24 cellular contexts compared by ENCODE assay signal in genomic region chr1:175367039-175367758, GRCh38.
"Had no signal": no experiment of that assay in that cellular context is flagged by ENCODE, and none has a peak within 500 bp of the region (broad histone marks: within the 10 kb centered on the region; RNA-seq: fewer than 3 reads in every experiment).

No MANE protein-coding gene starts in this region.

- DNase-seq: dermis blood vessel endothelial cell; dorsolateral prefrontal cortex; effector CD4-positive, alpha-beta T cell; effector memory CD8-positive, alpha-beta T cell; endodermal cell; foreskin keratinocyte; heart left ventricle; hypothalamus; left cardiac atrium; left lung; left ventricle myocardium superior; lower lobe of right lung; mesenchymal stem cell; mucosa of descending colon; naive B cell had no signal

- H3K4me1 ChIP-seq: esophagus muscularis mucosa, gastroesophageal sphincter, left lung, lower lobe of right lung had no signal

- H3K27ac ChIP-seq: coronary artery, dorsolateral prefrontal cortex, esophagus muscularis mucosa, foreskin keratinocyte, gastroesophageal sphincter, heart left ventricle, hepatocyte, left lung, lower lobe of right lung had no signal

- H3K36me3 ChIP-seq: esophagus muscularis mucosa, gastroesophageal sphincter, heart left ventricle, left lung, lower lobe of right lung had no signal

- ATAC-seq: effector memory CD8-positive, alpha-beta T cell; foreskin keratinocyte; gastroesophageal sphincter; heart left ventricle; left lung; lower lobe of right lung; mucosa of descending colon had no signal

- H3K9me3 ChIP-seq: esophagus muscularis mucosa, gastroesophageal sphincter, heart left ventricle, left lung, lower lobe of right lung, mucosa of descending colon had no signal

- FAIRE-seq: colon, endometrium, frontal cortex, islet of Langerhans, keratinocyte had no signal

- H3K4me3 ChIP-seq: coronary artery, dorsolateral prefrontal cortex, esophagus muscularis mucosa, gastroesophageal sphincter, heart left ventricle, hepatocyte, left lung, lower lobe of right lung, mucosa of descending colon had no signal

- H3K27me3 ChIP-seq: foreskin keratinocyte, hepatocyte, left lung had no signal
